In genomic region chr12:40236357-40236850, GRCh38 we compare ENCODE assay signal across 18 cellular contexts. TPM values are rescaled to one million over a fixed set of nuclear protein-coding genes. Genes with fewer than 3 reads are reported as not detected.
A peak's percentile ranks its signal among the peaks of the same experiment; 100 is the strongest.
DNase-seq lines count a peak whose midpoint lies in the region; ATAC-seq and TF ChIP-seq lines count a peak whose summit lies in the region.
"Had no signal": no experiment of that assay in that cellular context is flagged by ENCODE, and none has a peak within 500 bp of the region (broad histone marks: within the 10 kb centered on the region; RNA-seq: fewer than 3 reads in every experiment).

No MANE protein-coding gene starts in this region.

- no peaks in the 10 kb centered on the region for H3K9me3 Mint-ChIP-seq in neural progenitor cell
- H3K9me3 Mint-ChIP-seq: CD4-positive, CD25-positive, alpha-beta regulatory T cell; HFFc6 had no signal

- intact Hi-C loops in cardiac septum (cut with DNase I) = no loop called here
- intact Hi-C loops in aorta (cut with DNase I) = no loop called here

- peak overlapping the region; percentile 39 for H3K27ac ChIP-seq in cardiac muscle cell
- no peak overlapping the region for H3K27ac ChIP-seq in neural progenitor cell
- H3K27ac ChIP-seq in aorta (ENCODE audit: low read depth in 1 of 2, low read length in 2 of 2) = no peak overlapping the region
- H3K27ac ChIP-seq in upper lobe of left lung = no peak overlapping the region
- H3K27ac ChIP-seq: 22Rv1, BLaER1, HL-60 had no signal

- H3K36me3 Mint-ChIP-seq in neural progenitor cell = no peaks in the 10 kb centered on the region
- H3K36me3 Mint-ChIP-seq: CD4-positive, CD25-positive, alpha-beta regulatory T cell had no signal

- DNase-seq in cardiac muscle cell (ENCODE audit: low read depth in 1 of 2, low spot score in 1 of 2) = no peak
- no peak for DNase-seq in cardiac septum (ENCODE audit: low spot score)
- DNase-seq in neural progenitor cell (ENCODE audit: low spot score) = no peak
- DNase-seq in aorta = no peak
- no peak for DNase-seq in upper lobe of left lung
- no peak for DNase-seq in middle frontal gyrus (ENCODE audit: extremely low spot score, low spot score)
- no peak for DNase-seq in stimulated activated CD4-positive, alpha-beta T cell treated with anti-CD3 and anti-CD28 coated beads, Interleukin-4, amount 100 ng/mL, for 1 hour
- DNase-seq: CD4-positive, CD25-positive, alpha-beta regulatory T cell; DMS79; GOT3; HCEC 1CT; HFFc6 had no signal

- no peak overlapping the region for H3K4me2 ChIP-seq in neural progenitor cell
- H3K4me2 ChIP-seq: BLaER1 had no signal

- no peaks in the 10 kb centered on the region for H3K27me3 ChIP-seq in cardiac muscle cell
- no peaks in the 10 kb centered on the region for H3K27me3 ChIP-seq in neural progenitor cell
- no peaks in the 10 kb centered on the region for H3K27me3 ChIP-seq in aorta (ENCODE audit: control insufficient read depth in 1 of 2, insufficient read depth in 2 of 2, low read length in 1 of 2)
- no peaks in the 10 kb centered on the region for H3K27me3 ChIP-seq in upper lobe of left lung
- H3K27me3 ChIP-seq: BLaER1 had no signal

- 87 to 90% methylated on average over 3 of the region's 3 CpGs for WGBS in aorta, 2 donors
- 64 to 77% methylated on average over 3 of the region's 3 CpGs for WGBS in upper lobe of left lung, 2 donors

- peak in 1 of 4 donors; percentile 55 for TF ChIP-seq POLR2A in upper lobe of left lung (IDR thresholded peaks at IDR 0.05)

- H3K9me3 ChIP-seq in cardiac muscle cell (ENCODE audit: low read depth) (no peaks in the 10 kb centered on the region), neural progenitor cell (ENCODE audit: low read depth) (no peaks in the 10 kb centered on the region), aorta (ENCODE audit: control insufficient read depth, low read length) (no peaks in the 10 kb centered on the region), upper lobe of left lung (no peaks in the 10 kb centered on the region)
- H3K9me3 ChIP-seq: BLaER1 had no signal

- no peaks in the 10 kb centered on the region for H3F3A ChIP-seq in neural progenitor cell (ENCODE audit: low read depth)

- H3K36me3 ChIP-seq in cardiac muscle cell (no peaks in the 10 kb centered on the region), neural progenitor cell (no peaks in the 10 kb centered on the region), aorta (ENCODE audit: control insufficient read depth in 1 of 2, insufficient read depth in 2 of 2, low read length in 1 of 2) (peaks cover 2 to 4% of the 10 kb centered on the region in 2 donors), upper lobe of left lung (peaks cover 0 to 35% (median 13%) of the 10 kb centered on the region in 4 donors)
- H3K36me3 ChIP-seq: BLaER1 had no signal

- TF ChIP-seq CTCF in cardiac muscle cell (IDR thresholded peaks at IDR 0.05; ENCODE audit: low read depth, low read length) (no peak), neural progenitor cell (IDR thresholded peaks at IDR 0.05) (no peak), upper lobe of left lung (IDR thresholded peaks at IDR 0.05) (no peak)

- H3K27ac Mint-ChIP-seq in neural progenitor cell = no peak overlapping the region
- H3K27ac Mint-ChIP-seq: HFFc6 had no signal

- H3K4me3 ChIP-seq in cardiac muscle cell (no peak overlapping the region), neural progenitor cell (no peak overlapping the region), aorta (ENCODE audit: low read length in 2 of 2) (no peak overlapping the region), upper lobe of left lung (no peak overlapping the region)
- H3K4me3 ChIP-seq: BLaER1, GM12878 had no signal

- H3K79me2 ChIP-seq in neural progenitor cell (ENCODE audit: low read depth) = no peaks in the 10 kb centered on the region

- no peaks in the 10 kb centered on the region for H3K27me3 Mint-ChIP-seq in neural progenitor cell (ENCODE audit: insufficient read depth, low read depth)

- H3K4me3 Mint-ChIP-seq in neural progenitor cell = no peak overlapping the region
- H3K4me3 Mint-ChIP-seq: HFFc6 had no signal

- no peak overlapping the region for H3K9ac ChIP-seq in neural progenitor cell
- H3K9ac ChIP-seq: BLaER1 had no signal

- peak overlapping the region; percentile 40 for H2AFZ ChIP-seq in neural progenitor cell (replicated peaks)

- no peaks in the 10 kb centered on the region for H4K20me1 ChIP-seq in neural progenitor cell (ENCODE audit: low read depth)
- H4K20me1 ChIP-seq: BLaER1 had no signal

- H3K4me1 ChIP-seq in cardiac muscle cell (ENCODE audit: low read depth) (peaks cover 18% of the 10 kb centered on the region), neural progenitor cell (no peaks in the 10 kb centered on the region), aorta (ENCODE audit: control insufficient read depth in 1 of 2, insufficient read depth in 2 of 2, low read length in 2 of 2) (peaks cover 0 to 2% of the 10 kb centered on the region in 2 donors), upper lobe of left lung (no peaks in the 10 kb centered on the region)

- TF ChIP-seq EP300 in upper lobe of left lung (IDR thresholded peaks at IDR 0.05) = no peak

- H3K4me1 Mint-ChIP-seq in neural progenitor cell = no peaks in the 10 kb centered on the region
- H3K4me1 Mint-ChIP-seq: CD4-positive, CD25-positive, alpha-beta regulatory T cell had no signal

- ATAC-seq in aorta (ENCODE audit: low FRiP score) (peak; percentile 38), upper lobe of left lung (ENCODE audit: low FRiP score in 2 of 2) (no peak)
- ATAC-seq: GM12878 had no signal

TF ChIP-seq in PFSK-1, 5 proteins besides CTCF, POLR2A, EP300 and RAD21:
- TF ChIP-seq FOXP2 (optimal IDR thresholded peaks at IDR 0.05; ENCODE audit: borderline replicate concordance, extremely low read depth, extremely low read length, insufficient read depth) (no peak), POLR2AphosphoS5 (IDR thresholded peaks at IDR 0.05; ENCODE audit: low read depth, low read length) (peak; percentile 71; the same call in 1 of the 2 replicates), SIN3A (IDR thresholded peaks at IDR 0.05; ENCODE audit: borderline replicate concordance, insufficient read depth, low read length) (no peak), TAF1 (IDR thresholded peaks at IDR 0.05; ENCODE audit: borderline replicate concordance, insufficient read depth, low read length) (peak; percentile 78; the same call in 1 of the 2 replicates)
- TF ChIP-seq, protein P1, sequence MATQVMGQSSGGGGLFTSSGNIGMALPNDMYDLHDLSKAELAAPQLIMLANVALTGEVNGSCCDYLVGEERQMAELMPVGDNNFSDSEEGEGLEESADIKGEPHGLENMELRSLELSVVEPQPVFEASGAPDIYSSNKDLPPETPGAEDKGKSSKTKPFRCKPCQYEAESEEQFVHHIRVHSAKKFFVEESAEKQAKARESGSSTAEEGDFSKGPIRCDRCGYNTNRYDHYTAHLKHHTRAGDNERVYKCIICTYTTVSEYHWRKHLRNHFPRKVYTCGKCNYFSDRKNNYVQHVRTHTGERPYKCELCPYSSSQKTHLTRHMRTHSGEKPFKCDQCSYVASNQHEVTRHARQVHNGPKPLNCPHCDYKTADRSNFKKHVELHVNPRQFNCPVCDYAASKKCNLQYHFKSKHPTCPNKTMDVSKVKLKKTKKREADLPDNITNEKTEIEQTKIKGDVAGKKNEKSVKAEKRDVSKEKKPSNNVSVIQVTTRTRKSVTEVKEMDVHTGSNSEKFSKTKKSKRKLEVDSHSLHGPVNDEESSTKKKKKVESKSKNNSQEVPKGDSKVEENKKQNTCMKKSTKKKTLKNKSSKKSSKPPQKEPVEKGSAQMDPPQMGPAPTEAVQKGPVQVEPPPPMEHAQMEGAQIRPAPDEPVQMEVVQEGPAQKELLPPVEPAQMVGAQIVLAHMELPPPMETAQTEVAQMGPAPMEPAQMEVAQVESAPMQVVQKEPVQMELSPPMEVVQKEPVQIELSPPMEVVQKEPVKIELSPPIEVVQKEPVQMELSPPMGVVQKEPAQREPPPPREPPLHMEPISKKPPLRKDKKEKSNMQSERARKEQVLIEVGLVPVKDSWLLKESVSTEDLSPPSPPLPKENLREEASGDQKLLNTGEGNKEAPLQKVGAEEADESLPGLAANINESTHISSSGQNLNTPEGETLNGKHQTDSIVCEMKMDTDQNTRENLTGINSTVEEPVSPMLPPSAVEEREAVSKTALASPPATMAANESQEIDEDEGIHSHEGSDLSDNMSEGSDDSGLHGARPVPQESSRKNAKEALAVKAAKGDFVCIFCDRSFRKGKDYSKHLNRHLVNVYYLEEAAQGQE (IDR thresholded peaks at IDR 0.05; ENCODE audit: insufficient read depth in 1 of 2, low read depth in 2 of 2, low read length in 2 of 2) = no peak

RNA-seq across cellular contexts. Expression of gene LRRK2, which starts 11.6 kb away (rescaled TPM):
- 7.9 and 9.3 TPM in 2 replicates for total RNA-seq in cardiac muscle cell
- polyA plus RNA-seq in cardiac muscle cell = 5.7 and 6.4 TPM in 2 replicates
- total RNA-seq in cardiac septum = 7.1 TPM
- 15.3 TPM for polyA plus RNA-seq in PFSK-1 (2012; ENCODE audit: insufficient read length, low read depth)
- total RNA-seq in neural progenitor cell (ENCODE audit: low replicate concordance) = 0.03 and 0.11 TPM in 2 replicates
- total RNA-seq in aorta = 10 to 100 TPM; 23.3 to 42.0 TPM
- 10 to 100 TPM in 1 of 2 donors, 1 to 10 TPM in 1; 7.0 to 18.8 TPM for polyA plus RNA-seq in aorta
- 100 to 1,000 TPM; 232 to 719 (median 390) TPM for total RNA-seq in upper lobe of left lung
- total RNA-seq: G401 had no signal

Comparison
In these comparisons a context has a peak if more than half of its experiments do, and no peak if none do; other contexts are left out.
1. RNA of gene LRRK2, which starts 11.6 kb away (total RNA-seq): 232 to 719 TPM in upper lobe of left lung; 23.3 to 42.0 TPM in aorta, 7.9 to 9.3 TPM in cardiac muscle cell, 7.1 TPM in cardiac septum (single experiment) and 0.03 to 0.11 TPM in neural progenitor cell; every median in the first group is over 4 times any median in the second.